Comparison of ENCODE assay signal across 18 cellular contexts in genomic region chr9:133664173-133664572, GRCh38. TPM values are rescaled to one million over a fixed set of nuclear protein-coding genes. Genes with fewer than 3 reads are reported as not detected.
"Had no signal": no experiment of that assay in that cellular context is flagged by ENCODE, and none has a peak within 500 bp of the region (broad histone marks: within the 10 kb centered on the region; RNA-seq: fewer than 3 reads in every experiment).

No MANE protein-coding gene starts in this region.

- H3K27me3 ChIP-seq: SJCRH30 had no signal

- H3K4me3 ChIP-seq: MG63, SJCRH30 had no signal

- H3K27ac ChIP-seq: SJCRH30 had no signal

- DNase-seq: IMR-90; Karpas-422; KG1; MG63; NCI-H1930; NCI-H2227 treated with DMSO at 0.1 percent for 48 hours; NCI-H526; NCI-H82; NK-92 treated with Interleukin-12 subunit alpha and Interleukin-12 subunit beta, amount 100 ng/mL, for 24 hours; PC-3; SJCRH30; SW 1271; T-cell had no signal

- H3K9me3 ChIP-seq: MG63, SJCRH30 had no signal

- ATAC-seq: Panc1, PC-3, Right ventricle myocardium inferior, T-cell had no signal

RNA-seq across cellular contexts. Expression of gene DBH, which starts 28.0 kb away (rescaled TPM):
- total RNA-seq: HT-29, IMR-90, NCI-H460, OCI-LY7, PC-3, Right ventricle myocardium inferior had no signal
- polyA plus RNA-seq: IMR-90 had no signal

RNA-seq across cellular contexts. Expression of gene FAM163B, which starts 55.0 kb away (rescaled TPM):
- total RNA-seq: HT-29, IMR-90, NCI-H460, PC-3, T-cell had no signal
- polyA plus RNA-seq: IMR-90 had no signal
